8 cellular contexts compared by ENCODE assay signal in the genomic region with DNA sequence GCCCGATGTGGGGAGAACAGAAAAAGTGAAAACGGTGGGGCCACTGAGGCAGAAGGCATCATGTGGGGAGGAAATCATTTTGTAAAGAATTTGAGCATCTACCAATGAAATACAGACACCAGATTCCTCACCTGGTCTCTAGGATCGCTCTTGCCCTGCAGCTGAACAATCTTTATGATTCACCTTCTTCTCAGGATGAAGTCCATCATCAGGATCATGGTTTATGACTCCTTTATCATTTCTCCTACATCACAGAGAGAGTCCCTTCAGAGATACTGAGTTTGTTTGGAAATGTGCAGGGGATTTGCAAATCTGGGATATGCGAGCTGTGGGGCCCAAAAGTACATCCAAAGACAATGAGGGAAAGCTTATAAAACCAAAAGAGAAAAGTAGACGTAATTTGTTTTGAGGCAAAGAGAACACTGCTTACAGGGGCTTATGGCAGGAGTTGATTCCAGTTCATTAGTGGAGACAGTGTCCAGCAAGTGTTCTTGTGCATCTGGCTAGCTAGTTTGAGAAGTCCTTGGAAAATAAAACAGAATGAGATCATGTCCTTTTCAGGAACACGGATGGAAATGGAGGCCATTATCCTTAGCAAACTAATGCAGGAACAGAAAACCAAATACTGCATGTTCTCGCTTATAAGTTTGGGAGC. TPM values are rescaled to one million over a fixed set of nuclear protein-coding genes. Genes with fewer than 3 reads are reported as not detected.
A peak's percentile ranks its signal among the peaks of the same experiment; 100 is the strongest.
DNase-seq lines count a peak whose midpoint lies in the region; ATAC-seq and TF ChIP-seq lines count a peak whose summit lies in the region.

No MANE protein-coding gene starts in this region.

- H3K4me1 ChIP-seq in SJSA1 (replicated peaks): peaks cover 34% of the 10 kb centered on the region
- H3K4me1 ChIP-seq in right atrium auricular region: peaks cover 0 to 11% of the 10 kb centered on the region in 2 donors
- peaks cover 0 to 10% (median 7%) of the 10 kb centered on the region in 4 donors for H3K4me1 ChIP-seq in stomach

- intact Hi-C loops in stomach (cut with DNase I; ENCODE audit: low total_unique reads): no loop called here

- H3K9me3 ChIP-seq in SJSA1 (replicated peaks) (no peaks in the 10 kb centered on the region; the same call in 1 of the 2 replicates), right atrium auricular region (no peaks in the 10 kb centered on the region), stomach (no peaks in the 10 kb centered on the region)

- H3K36me3 ChIP-seq in SJSA1 (no peaks in the 10 kb centered on the region), right atrium auricular region (no peaks in the 10 kb centered on the region), stomach (no peaks in the 10 kb centered on the region)

- peak; percentile 9 for ATAC-seq in GM19438 (IDR thresholded peaks at IDR 0.05; ENCODE audit: low read depth, unreplicated experiment)
- no peak for ATAC-seq in activated CD4-positive, CD25-positive, alpha-beta regulatory T cell treated with anti-CD3 and anti-CD28 coated beads, Interleukin-2, amount 50 U/mL, for 24 hours

- peak overlapping the region; percentile 80 for H3K27ac ChIP-seq in SJSA1
- peak overlapping the region; percentile 67 to 74 for H3K27ac ChIP-seq in right atrium auricular region
- H3K27ac ChIP-seq in stomach: peak overlapping the region; percentile 58 to 81 (median 75)

- no peak for TF ChIP-seq POLR2A in stomach (IDR thresholded peaks at IDR 0.05)

- DNase-seq in SJSA1 (ENCODE audit: low read depth in 1 of 2, low spot score in 2 of 2) (no peak), right atrium auricular region (ENCODE audit: low spot score) (no peak), stomach (no peak), occipital lobe (lab: John Stamatoyannopoulos, UW) (no peak), NOMO-1 treated with DMSO at 0.1 percent for 48 hours (lab: John Stamatoyannopoulos, UW; ENCODE audit: unreplicated experiment) (no peak), KG1 (lab: John Stamatoyannopoulos, UW) (no peak)

- WGBS in stomach, 5 donors: 55 to 67% (median 63%) methylated on average over 7 of the region's 7 CpGs

- no peak for TF ChIP-seq EP300 in stomach (IDR thresholded peaks at IDR 0.05)

- H3K4me3 ChIP-seq in SJSA1 (no peak overlapping the region), right atrium auricular region (peak overlapping the region in 1 of 2 donors; percentile 30), stomach (peak overlapping the region; percentile 1 to 28 (median 14))

- no peaks in the 10 kb centered on the region for H3K27me3 ChIP-seq in SJSA1 (replicated peaks)
- H3K27me3 ChIP-seq in right atrium auricular region: no peaks in the 10 kb centered on the region
- no peaks in the 10 kb centered on the region for H3K27me3 ChIP-seq in stomach

- TF ChIP-seq CTCF in right atrium auricular region (IDR thresholded peaks at IDR 0.05): no peak
- TF ChIP-seq CTCF in stomach (IDR thresholded peaks at IDR 0.05): no peak

RNA-seq across cellular contexts. Expression of a gene that starts 15.3 kb away (rescaled TPM):
- total RNA-seq in SJSA1 (2014; rRNA removed; shearing (Covaris generic)): 1,014 and 1,022 TPM in 2 replicates
- total RNA-seq in right atrium auricular region: 100 to 1,000 TPM; 186 to 197 TPM
- 100 to 1,000 TPM in 3 of 5 donors, 10 to 100 TPM in 2; 77.9 to 368 (median 102) TPM for total RNA-seq in stomach
- 100 to 1,000 TPM; 169 to 357 (median 224) TPM for polyA plus RNA-seq in stomach
- total RNA-seq in occipital lobe: 41.0 TPM

RNA-seq across cellular contexts. Expression of a gene that starts 52.8 kb away (rescaled TPM):
- 0.26 TPM in 1 of 2 replicates, not detected in the other for total RNA-seq in SJSA1 (2014; rRNA removed; shearing (Covaris generic))
- total RNA-seq in right atrium auricular region: not detected
- total RNA-seq in stomach: under 1 TPM in 1 of 5 donors, not detected in 4; 0.18 TPM
- polyA plus RNA-seq in stomach: under 1 TPM in 2 of 3 donors, not detected in 1; 0.10 to 0.31 TPM
- total RNA-seq in occipital lobe: 0.94 TPM
